1 cellular context compared by ENCODE assay signal in the genomic region with DNA sequence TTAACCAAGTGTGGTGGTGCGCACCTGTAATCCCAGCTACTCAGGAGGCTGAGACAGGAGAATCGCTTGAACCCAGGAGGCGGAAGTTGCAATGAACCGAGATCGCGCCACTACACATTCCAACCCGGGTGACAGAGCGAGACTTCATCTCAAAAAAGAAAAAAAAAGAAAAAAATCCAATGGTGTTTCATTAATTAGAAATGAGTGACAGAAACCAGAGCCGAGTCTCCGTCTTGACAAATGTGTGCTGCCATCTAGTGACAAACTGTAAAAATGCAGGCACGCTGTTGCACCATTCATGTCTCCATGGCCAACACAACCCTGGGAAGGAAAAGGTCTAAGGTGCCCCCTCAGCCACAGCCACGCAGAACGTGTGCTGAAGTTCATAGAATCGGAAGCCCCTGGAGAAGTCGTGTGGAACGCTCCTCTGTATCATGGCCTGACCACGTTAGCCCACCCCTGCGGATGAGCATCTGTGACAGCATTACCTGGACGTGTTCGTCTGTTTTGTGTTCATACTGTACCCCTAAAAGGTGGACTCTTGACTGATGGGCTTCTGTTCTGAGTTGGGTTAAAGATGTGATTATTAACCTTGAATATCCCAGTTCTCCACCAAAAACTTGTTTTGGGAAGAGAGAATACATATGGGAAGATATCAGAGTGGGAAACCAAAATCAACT.
A peak's percentile ranks its signal among the peaks of the same experiment; 100 is the strongest.
TF ChIP-seq lines count a peak whose summit lies in the region.

No MANE protein-coding gene starts in this region.

TF ChIP-seq in GM12878, 131 proteins besides CTCF, POLR2A, EP300 and RAD21 (continued from another document and continues in another):
- no peak for TF ChIP-seq CBFB (IDR thresholded peaks at IDR 0.05; ENCODE audit: low read depth)
- TF ChIP-seq, protein P1, sequence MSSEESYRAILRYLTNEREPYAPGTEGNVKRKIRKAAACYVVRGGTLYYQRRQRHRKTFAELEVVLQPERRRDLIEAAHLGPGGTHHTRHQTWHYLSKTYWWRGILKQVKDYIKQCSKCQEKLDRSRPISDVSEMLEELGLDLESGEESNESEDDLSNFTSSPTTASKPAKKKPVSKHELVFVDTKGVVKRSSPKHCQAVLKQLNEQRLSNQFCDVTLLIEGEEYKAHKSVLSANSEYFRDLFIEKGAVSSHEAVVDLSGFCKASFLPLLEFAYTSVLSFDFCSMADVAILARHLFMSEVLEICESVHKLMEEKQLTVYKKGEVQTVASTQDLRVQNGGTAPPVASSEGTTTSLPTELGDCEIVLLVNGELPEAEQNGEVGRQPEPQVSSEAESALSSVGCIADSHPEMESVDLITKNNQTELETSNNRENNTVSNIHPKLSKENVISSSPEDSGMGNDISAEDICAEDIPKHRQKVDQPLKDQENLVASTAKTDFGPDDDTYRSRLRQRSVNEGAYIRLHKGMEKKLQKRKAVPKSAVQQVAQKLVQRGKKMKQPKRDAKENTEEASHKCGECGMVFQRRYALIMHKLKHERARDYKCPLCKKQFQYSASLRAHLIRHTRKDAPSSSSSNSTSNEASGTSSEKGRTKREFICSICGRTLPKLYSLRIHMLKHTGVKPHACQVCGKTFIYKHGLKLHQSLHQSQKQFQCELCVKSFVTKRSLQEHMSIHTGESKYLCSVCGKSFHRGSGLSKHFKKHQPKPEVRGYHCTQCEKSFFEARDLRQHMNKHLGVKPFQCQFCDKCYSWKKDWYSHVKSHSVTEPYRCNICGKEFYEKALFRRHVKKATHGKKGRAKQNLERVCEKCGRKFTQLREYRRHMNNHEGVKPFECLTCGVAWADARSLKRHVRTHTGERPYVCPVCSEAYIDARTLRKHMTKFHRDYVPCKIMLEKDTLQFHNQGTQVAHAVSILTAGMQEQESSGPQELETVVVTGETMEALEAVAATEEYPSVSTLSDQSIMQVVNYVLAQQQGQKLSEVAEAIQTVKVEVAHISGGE (CRISPR knock-in tag; IDR thresholded peaks at IDR 0.05), result no peak
- no peak for TF ChIP-seq MXI1 (IDR thresholded peaks at IDR 0.05; ENCODE audit: low read depth, low read length)
- TF ChIP-seq, protein P2, sequence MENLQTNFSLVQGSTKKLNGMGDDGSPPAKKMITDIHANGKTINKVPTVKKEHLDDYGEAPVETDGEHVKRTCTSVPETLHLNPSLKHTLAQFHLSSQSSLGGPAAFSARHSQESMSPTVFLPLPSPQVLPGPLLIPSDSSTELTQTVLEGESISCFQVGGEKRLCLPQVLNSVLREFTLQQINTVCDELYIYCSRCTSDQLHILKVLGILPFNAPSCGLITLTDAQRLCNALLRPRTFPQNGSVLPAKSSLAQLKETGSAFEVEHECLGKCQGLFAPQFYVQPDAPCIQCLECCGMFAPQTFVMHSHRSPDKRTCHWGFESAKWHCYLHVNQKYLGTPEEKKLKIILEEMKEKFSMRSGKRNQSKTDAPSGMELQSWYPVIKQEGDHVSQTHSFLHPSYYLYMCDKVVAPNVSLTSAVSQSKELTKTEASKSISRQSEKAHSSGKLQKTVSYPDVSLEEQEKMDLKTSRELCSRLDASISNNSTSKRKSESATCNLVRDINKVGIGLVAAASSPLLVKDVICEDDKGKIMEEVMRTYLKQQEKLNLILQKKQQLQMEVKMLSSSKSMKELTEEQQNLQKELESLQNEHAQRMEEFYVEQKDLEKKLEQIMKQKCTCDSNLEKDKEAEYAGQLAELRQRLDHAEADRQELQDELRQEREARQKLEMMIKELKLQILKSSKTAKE (IDR thresholded peaks at IDR 0.05; ENCODE audit: low read depth, poor library complexity, severe bottlenecking), result peak; percentile 37
- no peak for TF ChIP-seq BMI1 (IDR thresholded peaks at IDR 0.05; ENCODE audit: borderline replicate concordance)
- TF ChIP-seq CBX5 (IDR thresholded peaks at IDR 0.05; ENCODE audit: low read depth), result no peak
- no peak for TF ChIP-seq NR2F1 (conservative IDR thresholded peaks at IDR 0.05)
- peak; percentile 82 for TF ChIP-seq YY1 (IDR thresholded peaks at IDR 0.05; ENCODE audit: low read depth, low read length)
- no peak for TF ChIP-seq ZNF217 (IDR thresholded peaks at IDR 0.05)
- TF ChIP-seq SMC3 (IDR thresholded peaks at IDR 0.05; ENCODE audit: borderline replicate concordance, low read length), result peak; percentile 87
- no peak for TF ChIP-seq HDAC2 (IDR thresholded peaks at IDR 0.05)
- TF ChIP-seq SPI1 (IDR thresholded peaks at IDR 0.05; ENCODE audit: borderline replicate concordance, insufficient read depth, low read depth, low read length), result no peak
- no peak for TF ChIP-seq WRNIP1 (IDR thresholded peaks at IDR 0.05; ENCODE audit: borderline replicate concordance, low read depth, low read length)
- TF ChIP-seq ZNF384 (IDR thresholded peaks at IDR 0.05; ENCODE audit: borderline replicate concordance, low read depth, low read length), result peak; percentile 73
- no peak for TF ChIP-seq TCF3 (IDR thresholded peaks at IDR 0.05; ENCODE audit: borderline replicate concordance, insufficient read depth, low read depth, low read length)
- no peak for TF ChIP-seq STAT3 (IDR thresholded peaks at IDR 0.05; ENCODE audit: low read depth, low read length)
- no peak for TF ChIP-seq HCFC1 (IDR thresholded peaks at IDR 0.05; ENCODE audit: low read length)
- TF ChIP-seq, protein P3, sequence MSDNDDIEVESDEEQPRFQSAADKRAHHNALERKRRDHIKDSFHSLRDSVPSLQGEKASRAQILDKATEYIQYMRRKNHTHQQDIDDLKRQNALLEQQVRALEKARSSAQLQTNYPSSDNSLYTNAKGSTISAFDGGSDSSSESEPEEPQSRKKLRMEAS (IDR thresholded peaks at IDR 0.05; ENCODE audit: low read depth, low read length), result no peak
- no peak for TF ChIP-seq RB1 (IDR thresholded peaks at IDR 0.05; ENCODE audit: borderline replicate concordance)
- TF ChIP-seq, protein P4, sequence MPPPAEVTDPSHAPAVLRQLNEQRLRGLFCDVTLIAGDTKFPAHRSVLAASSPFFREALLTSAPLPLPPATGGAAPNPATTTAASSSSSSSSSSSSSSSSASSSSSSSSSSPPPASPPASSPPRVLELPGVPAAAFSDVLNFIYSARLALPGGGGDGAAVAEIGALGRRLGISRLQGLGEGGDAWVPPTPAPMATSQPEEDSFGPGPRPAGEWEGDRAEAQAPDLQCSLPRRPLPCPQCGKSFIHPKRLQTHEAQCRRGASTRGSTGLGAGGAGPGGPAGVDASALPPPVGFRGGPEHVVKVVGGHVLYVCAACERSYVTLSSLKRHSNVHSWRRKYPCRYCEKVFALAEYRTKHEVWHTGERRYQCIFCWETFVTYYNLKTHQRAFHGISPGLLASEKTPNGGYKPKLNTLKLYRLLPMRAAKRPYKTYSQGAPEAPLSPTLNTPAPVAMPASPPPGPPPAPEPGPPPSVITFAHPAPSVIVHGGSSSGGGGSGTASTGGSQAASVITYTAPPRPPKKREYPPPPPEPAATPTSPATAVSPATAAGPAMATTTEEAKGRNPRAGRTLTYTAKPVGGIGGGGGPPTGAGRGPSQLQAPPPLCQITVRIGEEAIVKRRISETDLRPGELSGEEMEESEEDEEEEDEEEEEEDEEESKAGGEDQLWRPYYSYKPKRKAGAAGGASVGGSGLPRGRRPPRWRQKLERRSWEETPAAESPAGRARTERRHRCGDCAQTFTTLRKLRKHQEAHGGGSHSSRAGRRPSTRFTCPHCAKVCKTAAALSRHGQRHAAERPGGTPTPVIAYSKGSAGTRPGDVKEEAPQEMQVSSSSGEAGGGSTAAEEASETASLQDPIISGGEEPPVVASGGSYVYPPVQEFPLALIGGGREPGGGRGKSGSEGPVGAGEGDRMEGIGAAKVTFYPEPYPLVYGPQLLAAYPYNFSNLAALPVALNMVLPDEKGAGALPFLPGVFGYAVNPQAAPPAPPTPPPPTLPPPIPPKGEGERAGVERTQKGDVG (CRISPR knock-in tag; IDR thresholded peaks at IDR 0.05), result no peak
- TF ChIP-seq RUNX3 (IDR thresholded peaks at IDR 0.05; ENCODE audit: low read length), result no peak
- TF ChIP-seq NR2C2 (IDR thresholded peaks at IDR 0.05; ENCODE audit: borderline replicate concordance, control insufficient read depth, insufficient read length, low read depth), result no peak
- no peak for TF ChIP-seq ZSCAN29 (IDR thresholded peaks at IDR 0.05)
- TF ChIP-seq, protein P5, sequence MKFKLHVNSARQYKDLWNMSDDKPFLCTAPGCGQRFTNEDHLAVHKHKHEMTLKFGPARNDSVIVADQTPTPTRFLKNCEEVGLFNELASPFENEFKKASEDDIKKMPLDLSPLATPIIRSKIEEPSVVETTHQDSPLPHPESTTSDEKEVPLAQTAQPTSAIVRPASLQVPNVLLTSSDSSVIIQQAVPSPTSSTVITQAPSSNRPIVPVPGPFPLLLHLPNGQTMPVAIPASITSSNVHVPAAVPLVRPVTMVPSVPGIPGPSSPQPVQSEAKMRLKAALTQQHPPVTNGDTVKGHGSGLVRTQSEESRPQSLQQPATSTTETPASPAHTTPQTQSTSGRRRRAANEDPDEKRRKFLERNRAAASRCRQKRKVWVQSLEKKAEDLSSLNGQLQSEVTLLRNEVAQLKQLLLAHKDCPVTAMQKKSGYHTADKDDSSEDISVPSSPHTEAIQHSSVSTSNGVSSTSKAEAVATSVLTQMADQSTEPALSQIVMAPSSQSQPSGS (IDR thresholded peaks at IDR 0.05; ENCODE audit: low read length), result no peak
- no peak for TF ChIP-seq MEF2B (IDR thresholded peaks at IDR 0.05; ENCODE audit: partially characterized antibody, poor library complexity, severe bottlenecking)
- TF ChIP-seq, protein P6, sequence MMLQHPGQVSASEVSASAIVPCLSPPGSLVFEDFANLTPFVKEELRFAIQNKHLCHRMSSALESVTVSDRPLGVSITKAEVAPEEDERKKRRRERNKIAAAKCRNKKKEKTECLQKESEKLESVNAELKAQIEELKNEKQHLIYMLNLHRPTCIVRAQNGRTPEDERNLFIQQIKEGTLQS (IDR thresholded peaks at IDR 0.05; ENCODE audit: borderline replicate concordance, extremely low read depth, low read depth, low read length), result no peak
- no peak for TF ChIP-seq CBX3 (IDR thresholded peaks at IDR 0.05; ENCODE audit: borderline replicate concordance, low read depth)
- TF ChIP-seq SP1 (IDR thresholded peaks at IDR 0.05; ENCODE audit: low read depth, low read length), result no peak
- no peak for TF ChIP-seq NFIC (IDR thresholded peaks at IDR 0.05; ENCODE audit: low read depth, low read length)
- TF ChIP-seq PML (IDR thresholded peaks at IDR 0.05; ENCODE audit: low read length), result no peak
- TF ChIP-seq SIX5 (IDR thresholded peaks at IDR 0.05; ENCODE audit: low read depth, low read length, severe bottlenecking), result no peak
- TF ChIP-seq SUZ12 (IDR thresholded peaks at IDR 0.05; ENCODE audit: unreplicated experiment), result no peak
- TF ChIP-seq TCF12 (IDR thresholded peaks at IDR 0.05; ENCODE audit: low read depth, low read length), result no peak
- no peak for TF ChIP-seq EED (IDR thresholded peaks at IDR 0.05; ENCODE audit: low read depth)
- TF ChIP-seq STAT1 (conservative IDR thresholded peaks at IDR 0.05), result no peak
- no peak for TF ChIP-seq HDGF (IDR thresholded peaks at IDR 0.05)
- TF ChIP-seq CEBPB (IDR thresholded peaks at IDR 0.05; ENCODE audit: borderline replicate concordance in 1 of 2, low read depth in 2 of 2, low read length in 2 of 2), result no peak
- no peak for TF ChIP-seq KLF5 (IDR thresholded peaks at IDR 0.05; ENCODE audit: partially characterized antibody)
- no peak for TF ChIP-seq MTA3 (IDR thresholded peaks at IDR 0.05; ENCODE audit: borderline replicate concordance, low read length)
- TF ChIP-seq SRF (IDR thresholded peaks at IDR 0.05; ENCODE audit: low read depth in 2 of 2, low read length in 2 of 2), result no peak
- TF ChIP-seq TBL1XR1 (IDR thresholded peaks at IDR 0.05; ENCODE audit: low read depth, low read length), result no peak
- TF ChIP-seq, protein P7, sequence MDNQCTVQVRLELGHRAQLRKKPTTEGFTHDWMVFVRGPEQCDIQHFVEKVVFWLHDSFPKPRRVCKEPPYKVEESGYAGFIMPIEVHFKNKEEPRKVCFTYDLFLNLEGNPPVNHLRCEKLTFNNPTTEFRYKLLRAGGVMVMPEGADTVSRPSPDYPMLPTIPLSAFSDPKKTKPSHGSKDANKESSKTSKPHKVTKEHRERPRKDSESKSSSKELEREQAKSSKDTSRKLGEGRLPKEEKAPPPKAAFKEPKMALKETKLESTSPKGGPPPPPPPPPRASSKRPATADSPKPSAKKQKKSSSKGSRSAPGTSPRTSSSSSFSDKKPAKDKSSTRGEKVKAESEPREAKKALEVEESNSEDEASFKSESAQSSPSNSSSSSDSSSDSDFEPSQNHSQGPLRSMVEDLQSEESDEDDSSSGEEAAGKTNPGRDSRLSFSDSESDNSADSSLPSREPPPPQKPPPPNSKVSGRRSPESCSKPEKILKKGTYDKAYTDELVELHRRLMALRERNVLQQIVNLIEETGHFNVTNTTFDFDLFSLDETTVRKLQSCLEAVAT (IDR thresholded peaks at IDR 0.05), result peak; percentile 68
- TF ChIP-seq RELA (IDR thresholded peaks at IDR 0.05; ENCODE audit: borderline replicate concordance, partially characterized antibody), result peak; percentile 24
- TF ChIP-seq, protein P8, sequence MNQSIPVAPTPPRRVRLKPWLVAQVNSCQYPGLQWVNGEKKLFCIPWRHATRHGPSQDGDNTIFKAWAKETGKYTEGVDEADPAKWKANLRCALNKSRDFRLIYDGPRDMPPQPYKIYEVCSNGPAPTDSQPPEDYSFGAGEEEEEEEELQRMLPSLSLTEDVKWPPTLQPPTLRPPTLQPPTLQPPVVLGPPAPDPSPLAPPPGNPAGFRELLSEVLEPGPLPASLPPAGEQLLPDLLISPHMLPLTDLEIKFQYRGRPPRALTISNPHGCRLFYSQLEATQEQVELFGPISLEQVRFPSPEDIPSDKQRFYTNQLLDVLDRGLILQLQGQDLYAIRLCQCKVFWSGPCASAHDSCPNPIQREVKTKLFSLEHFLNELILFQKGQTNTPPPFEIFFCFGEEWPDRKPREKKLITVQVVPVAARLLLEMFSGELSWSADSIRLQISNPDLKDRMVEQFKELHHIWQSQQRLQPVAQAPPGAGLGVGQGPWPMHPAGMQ (IDR thresholded peaks at IDR 0.05; ENCODE audit: borderline replicate concordance), result no peak
- TF ChIP-seq BRCA1 (IDR thresholded peaks at IDR 0.05; ENCODE audit: low read depth, low read length), result no peak
- TF ChIP-seq, protein P9, sequence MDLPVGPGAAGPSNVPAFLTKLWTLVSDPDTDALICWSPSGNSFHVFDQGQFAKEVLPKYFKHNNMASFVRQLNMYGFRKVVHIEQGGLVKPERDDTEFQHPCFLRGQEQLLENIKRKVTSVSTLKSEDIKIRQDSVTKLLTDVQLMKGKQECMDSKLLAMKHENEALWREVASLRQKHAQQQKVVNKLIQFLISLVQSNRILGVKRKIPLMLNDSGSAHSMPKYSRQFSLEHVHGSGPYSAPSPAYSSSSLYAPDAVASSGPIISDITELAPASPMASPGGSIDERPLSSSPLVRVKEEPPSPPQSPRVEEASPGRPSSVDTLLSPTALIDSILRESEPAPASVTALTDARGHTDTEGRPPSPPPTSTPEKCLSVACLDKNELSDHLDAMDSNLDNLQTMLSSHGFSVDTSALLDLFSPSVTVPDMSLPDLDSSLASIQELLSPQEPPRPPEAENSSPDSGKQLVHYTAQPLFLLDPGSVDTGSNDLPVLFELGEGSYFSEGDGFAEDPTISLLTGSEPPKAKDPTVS (IDR thresholded peaks at IDR 0.05; ENCODE audit: low read depth, low read length), result no peak
- no peak for TF ChIP-seq NFXL1 (IDR thresholded peaks at IDR 0.05; ENCODE audit: borderline replicate concordance)
- TF ChIP-seq YBX1 (IDR thresholded peaks at IDR 0.05), result no peak
- no peak for TF ChIP-seq FOS (IDR thresholded peaks at IDR 0.05; ENCODE audit: borderline replicate concordance, extremely low read depth, insufficient read length)
- no peak for TF ChIP-seq HDAC6 (IDR thresholded peaks at IDR 0.05; ENCODE audit: unreplicated experiment)
- TF ChIP-seq EZH2 (IDR thresholded peaks at IDR 0.05; ENCODE audit: borderline replicate concordance, control insufficient read depth, low read depth, low read length), result no peak
- TF ChIP-seq MEF2A (IDR thresholded peaks at IDR 0.05; ENCODE audit: insufficient read depth, low read depth, low read length), result no peak
- TF ChIP-seq IKZF1 (conservative IDR thresholded peaks at IDR 0.05), result no peak
